8 cellular contexts compared by ENCODE assay signal in the genomic region with DNA sequence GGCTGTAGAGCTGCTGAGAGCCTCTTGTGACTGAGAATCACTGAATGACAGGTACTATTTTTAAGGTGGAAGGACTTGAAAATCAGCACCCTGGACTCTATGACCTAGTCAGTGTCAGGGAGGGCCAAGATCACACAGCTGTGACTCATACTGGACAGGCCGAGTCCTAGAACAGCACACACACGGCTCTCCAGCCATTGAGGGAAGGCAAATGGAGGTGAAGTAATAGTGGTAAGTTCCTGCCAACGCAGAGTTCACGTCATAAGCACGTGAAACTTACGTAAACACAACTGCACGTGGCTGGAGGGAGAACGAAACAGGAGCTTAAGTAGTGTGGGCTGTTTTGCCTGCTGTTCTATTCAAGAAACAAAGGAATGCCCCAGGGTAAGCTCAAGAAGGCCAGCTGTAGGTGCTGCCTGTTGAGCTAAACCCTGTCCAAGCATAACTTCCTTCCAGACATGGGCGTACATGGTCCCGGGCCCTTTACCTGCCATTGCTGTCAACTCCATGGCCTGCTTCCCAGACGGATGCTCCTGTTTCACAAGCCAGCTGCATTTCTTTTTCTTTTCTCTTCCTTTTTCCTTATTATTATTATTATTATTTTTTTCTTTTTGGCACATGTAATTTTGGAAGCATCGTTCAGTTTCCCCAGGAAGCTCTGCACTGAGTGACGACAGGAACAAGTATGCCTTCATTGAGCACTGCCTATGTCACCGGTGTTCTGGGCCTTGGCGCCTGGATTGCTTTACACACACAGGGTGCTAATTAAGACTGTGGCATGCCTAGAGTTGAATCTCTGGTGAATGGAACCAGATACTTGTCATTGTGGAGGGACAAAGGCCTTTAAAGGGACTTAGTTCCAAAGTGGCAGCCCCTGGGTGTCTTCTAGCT. TPM values are rescaled to one million over a fixed set of nuclear protein-coding genes. Genes with fewer than 3 reads are reported as not detected.
DNase-seq lines count a peak whose midpoint lies in the region; ATAC-seq, FAIRE-seq and TF ChIP-seq lines count a peak whose summit lies in the region.

No MANE protein-coding gene starts in this region.

- peaks cover 0 to 3% of the 10 kb centered on the region in 2 donors for H3K36me3 Mint-ChIP-seq in activated T-cell treated with anti-CD3 and anti-CD28 coated beads, Interleukin-2, amount 50 U/mL, for 72 hours (ENCODE audit: insufficient read depth in 2 of 2)
- H3K36me3 Mint-ChIP-seq in endothelial cell (ENCODE audit: low read depth, unreplicated experiment) = no peaks in the 10 kb centered on the region

- H3K4me1 Mint-ChIP-seq in activated T-cell treated with anti-CD3 and anti-CD28 coated beads, Interleukin-2, amount 50 U/mL, for 72 hours (ENCODE audit: low read depth) = peaks cover 74% of the 10 kb centered on the region
- H3K4me1 Mint-ChIP-seq in endothelial cell (ENCODE audit: unreplicated experiment) = peaks cover 9% of the 10 kb centered on the region

- no peak for TF ChIP-seq POLR2A in heart left ventricle (IDR thresholded peaks at IDR 0.05)

- no peak overlapping the region for H3K4me3 Mint-ChIP-seq in activated T-cell treated with anti-CD3 and anti-CD28 coated beads, Interleukin-2, amount 50 U/mL, for 72 hours
- H3K4me3 Mint-ChIP-seq in endothelial cell (ENCODE audit: unreplicated experiment) = no peak overlapping the region

- no peak for FAIRE-seq in small intestine (lab: Jason Lieb, UNC)

- ATAC-seq in RWPE2 (ENCODE audit: low read depth) (peak; percentile 91), heart left ventricle (peak; percentile 84 to 95 (median 94)), GM18517 (IDR thresholded peaks at IDR 0.05; ENCODE audit: unreplicated experiment) (no peak)
- no peak for ATAC-seq in activated T-cell treated with anti-CD3 and anti-CD28 coated beads, Interleukin-2, amount 50 U/mL, for 72 hours (replicated peaks in 1 of 2)

- H3K9me3 Mint-ChIP-seq in activated T-cell treated with anti-CD3 and anti-CD28 coated beads, Interleukin-2, amount 50 U/mL, for 72 hours = no peaks in the 10 kb centered on the region
- no peaks in the 10 kb centered on the region for H3K9me3 Mint-ChIP-seq in endothelial cell (ENCODE audit: unreplicated experiment)

- H3K36me3 ChIP-seq in RWPE2 (ENCODE audit: low read depth) (no peaks in the 10 kb centered on the region), heart left ventricle (no peaks in the 10 kb centered on the region), small intestine (ENCODE audit: control insufficient read depth in 2 of 2, insufficient read depth in 2 of 2, low read length in 2 of 2) (no peaks in the 10 kb centered on the region)

- intact Hi-C loops in heart left ventricle (cut with DNase I) = no loop called here

- H3K4me1 ChIP-seq in RWPE2 (ENCODE audit: insufficient read depth, poor library complexity, severe bottlenecking) = no peaks in the 10 kb centered on the region
- peaks cover 0 to 78% (median 32%) of the 10 kb centered on the region in 12 donors for H3K4me1 ChIP-seq in heart left ventricle
- H3K4me1 ChIP-seq in small intestine (ENCODE audit: control insufficient read depth in 2 of 2, insufficient read depth in 1 of 2, low read depth in 1 of 2, low read length in 1 of 2) = peaks cover 0 to 4% of the 10 kb centered on the region in 2 donors

- H3K27me3 Mint-ChIP-seq in activated T-cell treated with anti-CD3 and anti-CD28 coated beads, Interleukin-2, amount 50 U/mL, for 72 hours (ENCODE audit: low read depth) = no peaks in the 10 kb centered on the region
- H3K27me3 Mint-ChIP-seq in endothelial cell (ENCODE audit: unreplicated experiment) = peaks cover 1% of the 10 kb centered on the region

- DNase-seq in H4 (ENCODE audit: low spot score) (peak; percentile 88), RWPE2 (ENCODE audit: low spot score) (no peak), heart left ventricle (peak; percentile 74 to 92 (median 78)), small intestine (peak; percentile 14), HuH-7 (ENCODE audit: low spot score) (no peak), endothelial cell (ENCODE audit: low spot score) (no peak)
- DNase-seq in activated T-cell treated with anti-CD3 and anti-CD28 coated beads, Interleukin-2, amount 50 U/mL, for 72 hours = no peak

- no peak overlapping the region for H3K27ac Mint-ChIP-seq in activated T-cell treated with anti-CD3 and anti-CD28 coated beads, Interleukin-2, amount 50 U/mL, for 72 hours
- no peak overlapping the region for H3K27ac Mint-ChIP-seq in endothelial cell (ENCODE audit: unreplicated experiment)

- TF ChIP-seq CTCF in RWPE2 (IDR thresholded peaks at IDR 0.05; ENCODE audit: poor library complexity, severe bottlenecking) (no peak), heart left ventricle (IDR thresholded peaks at IDR 0.05) (no peak), endothelial cell (IDR thresholded peaks at IDR 0.05; ENCODE audit: unreplicated experiment) (no peak)

- no peaks in the 10 kb centered on the region for H3K9me3 ChIP-seq in RWPE2 (ENCODE audit: severe bottlenecking)
- H3K9me3 ChIP-seq in heart left ventricle = no peaks in the 10 kb centered on the region
- H3K9me3 ChIP-seq in small intestine (ENCODE audit: control insufficient read depth, low read depth) = no peaks in the 10 kb centered on the region

- H3K27ac ChIP-seq in RWPE2 (ENCODE audit: poor library complexity, severe bottlenecking) = no peak overlapping the region
- H3K27ac ChIP-seq in heart left ventricle = peak overlapping the region; percentile 55 to 89 (median 76)
- peak overlapping the region in 1 of 2 donors; percentile 80 for H3K27ac ChIP-seq in small intestine (ENCODE audit: low read depth in 1 of 2, low read length in 1 of 2)

- H3K27me3 ChIP-seq in RWPE2 (ENCODE audit: insufficient read depth, poor library complexity, severe bottlenecking) = no peaks in the 10 kb centered on the region
- no peaks in the 10 kb centered on the region for H3K27me3 ChIP-seq in heart left ventricle
- H3K27me3 ChIP-seq in small intestine (ENCODE audit: control insufficient read depth in 2 of 2, insufficient read depth in 2 of 2, low read length in 2 of 2) = no peaks in the 10 kb centered on the region

- H3K4me3 ChIP-seq in RWPE2 (ENCODE audit: severe bottlenecking) (no peak overlapping the region), heart left ventricle (no peak overlapping the region), small intestine (ENCODE audit: low read depth in 1 of 2, low read length in 2 of 2) (no peak overlapping the region)

- 28 to 36% (median 33%) methylated on average over 15 of the region's 15 CpGs for WGBS in heart left ventricle, 4 donors
- WGBS in small intestine, 3 donors = 61% methylated on average over 15 of the region's 15 CpGs

RNA-seq across cellular contexts. Expression of a gene that starts 10.2 kb away (rescaled TPM):
- total RNA-seq in H4 (2014; rRNA removed; shearing (Covaris generic)) = 0.68 and 2.7 TPM in 2 replicates
- total RNA-seq in heart left ventricle (10 to 100 TPM in 2 of 9 donors, 1 to 10 TPM in 7; 2.8 to 73.7 (median 6.1) TPM), endothelial cell (ENCODE audit: unreplicated experiment) (13.8 TPM)
- polyA plus RNA-seq in heart left ventricle (1 to 10 TPM; 2.2 to 3.1 TPM), small intestine (1 to 10 TPM; 2.9 to 9.2 (median 6.4) TPM)
- total RNA-seq in activated T-cell treated with anti-CD3 and anti-CD28 coated beads, Interleukin-2, amount 50 U/mL, for 72 hours = 100 to 1,000 TPM; 162 to 190 TPM

Comparison
In these comparisons a context has a peak if more than half of its experiments do, and no peak if none do; other contexts are left out.
1. DNase-seq: peak in H4 (single experiment), heart left ventricle (5 of 5) and small intestine (single experiment); none in RWPE2 (single experiment), HuH-7 (single experiment), activated T-cell treated with anti-CD3 and anti-CD28 coated beads, Interleukin-2, amount 50 U/mL, for 72 hours (0 of 2) and endothelial cell (single experiment).
2. ATAC-seq: peak in RWPE2 (single experiment) and heart left ventricle (4 of 4); none in activated T-cell treated with anti-CD3 and anti-CD28 coated beads, Interleukin-2, amount 50 U/mL, for 72 hours (0 of 2) and GM18517 (single experiment).